23 cellular contexts compared by ENCODE assay signal in the genomic region with DNA sequence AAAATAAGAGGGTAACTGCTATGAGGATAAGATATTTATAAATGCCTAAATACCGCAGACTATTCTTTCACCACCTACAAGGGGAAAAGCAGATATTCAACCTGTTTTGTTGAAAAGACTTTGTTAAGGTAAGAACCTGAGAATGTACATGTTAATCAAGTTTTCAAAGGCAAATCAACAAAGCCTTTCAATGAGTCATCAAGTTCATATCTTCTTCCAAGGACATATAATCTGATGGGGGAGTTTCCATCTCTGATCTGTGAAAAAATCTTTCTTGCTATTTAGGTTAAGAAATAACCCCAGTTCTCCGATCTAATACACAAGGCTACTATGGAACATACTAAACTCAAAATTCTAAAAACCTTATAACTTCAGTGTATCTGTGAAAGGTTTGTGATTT. TPM values are rescaled to one million over a fixed set of nuclear protein-coding genes. Genes with fewer than 3 reads are reported as not detected.
DNase-seq lines count a peak whose midpoint lies in the region; ATAC-seq and TF ChIP-seq lines count a peak whose summit lies in the region.
"Had no signal": no experiment of that assay in that cellular context is flagged by ENCODE, and none has a peak within 500 bp of the region (broad histone marks: within the 10 kb centered on the region; RNA-seq: fewer than 3 reads in every experiment).

No MANE protein-coding gene starts in this region.

- H3K18ac ChIP-seq in mesenchymal stem cell (ENCODE audit: low read depth in 1 of 2, low read length in 2 of 2) = no peak overlapping the region

- H3K27ac Mint-ChIP-seq in MCF 10A (ENCODE audit: low read depth, unreplicated experiment) = no peak overlapping the region
- peak overlapping the region; percentile 4 for H3K27ac Mint-ChIP-seq in chondrocyte (ENCODE audit: unreplicated experiment)
- H3K27ac Mint-ChIP-seq: CD8-positive, alpha-beta T cell had no signal

- H3K4me3 Mint-ChIP-seq in MCF 10A (ENCODE audit: unreplicated experiment) (no peak overlapping the region), chondrocyte (ENCODE audit: unreplicated experiment) (no peak overlapping the region)
- H3K4me3 Mint-ChIP-seq: CD8-positive, alpha-beta T cell had no signal

- peak; percentile 9 for DNase-seq in mammary epithelial cell
- DNase-seq in MCF 10A (ENCODE audit: unreplicated experiment) = no peak
- no peak for DNase-seq in chondrocyte (ENCODE audit: low spot score)
- DNase-seq in mesenchymal stem cell = peak; percentile 5
- no peak for DNase-seq in mucosa of descending colon
- no peak for DNase-seq in occipital lobe (lab: John Stamatoyannopoulos, UW)
- DNase-seq in NCI-H1417 (lab: John Stamatoyannopoulos, UW) = no peak
- DNase-seq in NCI-H510A (lab: John Stamatoyannopoulos, UW) = no peak
- DNase-seq: 8988T; AML-193; C1 segment of cervical spinal cord; CD8-positive, alpha-beta T cell; GOT3; Kasumi-1; MG63; NCI-H1048; NCI-H1436; NCI-H187 treated with DMSO at 0.1 percent for 48 hours; NCI-H2107; NCI-H774; NK-92 treated with Interleukin-12 subunit alpha and Interleukin-12 subunit beta, amount 100 ng/mL, for 24 hours; SIG-M5 had no signal

- H3K4me1 ChIP-seq in mammary epithelial cell (ENCODE audit: insufficient read depth, low read length) = no peaks in the 10 kb centered on the region
- H3K4me1 ChIP-seq in mesenchymal stem cell (ENCODE audit: control insufficient read depth, insufficient read depth, low read depth, low read length) = no peaks in the 10 kb centered on the region
- no peaks in the 10 kb centered on the region for H3K4me1 ChIP-seq in mucosa of descending colon (ENCODE audit: low read depth)

- H4K20me1 ChIP-seq in mammary epithelial cell (ENCODE audit: insufficient read depth, low read length) = no peaks in the 10 kb centered on the region

- H2AK5ac ChIP-seq in mesenchymal stem cell (ENCODE audit: low read length, severe bottlenecking) = no peak overlapping the region

- H3K4ac ChIP-seq in mesenchymal stem cell (ENCODE audit: low read depth in 1 of 2, low read length in 2 of 2) = no peak overlapping the region

- intact Hi-C loops in mammary epithelial cell (cut with micrococcal nuclease) (no loop called here), MCF 10A (cut with micrococcal nuclease) (no loop called here), mucosa of descending colon (cut with DNase I, micrococcal nuclease) (no loop called here)

- H4K8ac ChIP-seq in mesenchymal stem cell (ENCODE audit: low read length) = no peak overlapping the region

- WGBS in mammary epithelial cell (ENCODE audit: low coverage, missing lambda C conversion rate) = 100% methylated on average over 2 of the region's 2 CpGs
- WGBS in mesenchymal stem cell = no CpG with 5 or more reads among the region's 2 CpGs

- H2AFZ ChIP-seq in mammary epithelial cell (ENCODE audit: low read depth, low read length) (no peak overlapping the region), mesenchymal stem cell (ENCODE audit: low read depth, low read length) (no peak overlapping the region)

- no peak overlapping the region for H2BK5ac ChIP-seq in mesenchymal stem cell (ENCODE audit: low read depth, low read length, poor library complexity, severe bottlenecking)

- no peak overlapping the region for H2BK120ac ChIP-seq in mesenchymal stem cell (ENCODE audit: low read depth, low read length)

- no peaks in the 10 kb centered on the region for H3K27me3 ChIP-seq in mammary epithelial cell (ENCODE audit: insufficient read depth, low read length)
- H3K27me3 ChIP-seq in mesenchymal stem cell (ENCODE audit: control insufficient read depth in 1 of 2, insufficient read depth in 1 of 2, low read length in 2 of 2) = no peaks in the 10 kb centered on the region
- H3K27me3 ChIP-seq: MG63 had no signal

- H3K4me3 ChIP-seq in mammary epithelial cell (replicated peaks in 1 of 3; ENCODE audit: insufficient read depth in 1 of 3, low read depth in 2 of 3, low read length in 3 of 3) (no peak overlapping the region), mesenchymal stem cell (ENCODE audit: insufficient read depth in 1 of 2, low read depth in 1 of 2, low read length in 2 of 2) (no peak overlapping the region), mucosa of descending colon (no peak overlapping the region)
- H3K4me3 ChIP-seq: MG63 had no signal

- no peaks in the 10 kb centered on the region for H3K79me2 ChIP-seq in mammary epithelial cell (ENCODE audit: insufficient read depth, low read length)

- in situ Hi-C loops in mammary epithelial cell (cut with MboI; ENCODE audit: low sequenced_read_pairs in 2 of 2) = no loop called here

- POLR2A ChIA-PET in MCF 10A (lab: Yijun Ruan, JAX) = interaction anchor here (1.2 kb wide), 1 partner anchor 17 kb away, joined by 7 read pairs; no protein-coding TSS in a partner anchor

- no peak overlapping the region for H3K23ac ChIP-seq in mesenchymal stem cell (ENCODE audit: low read length in 2 of 2)

- H3K36me3 ChIP-seq in mammary epithelial cell (ENCODE audit: insufficient read depth, low read length) = no peaks in the 10 kb centered on the region
- H3K36me3 ChIP-seq in mesenchymal stem cell (ENCODE audit: control insufficient read depth in 1 of 2, insufficient read depth in 2 of 2, low read depth in 1 of 2, low read length in 2 of 2) = no peaks in the 10 kb centered on the region
- H3K36me3 ChIP-seq in mucosa of descending colon (ENCODE audit: low read depth) = no peaks in the 10 kb centered on the region
- H3K36me3 ChIP-seq: MG63 had no signal

- peaks cover 26% of the 10 kb centered on the region for H3K4me1 Mint-ChIP-seq in MCF 10A (ENCODE audit: insufficient read depth, unreplicated experiment)
- H3K4me1 Mint-ChIP-seq in chondrocyte (ENCODE audit: low read depth) = peaks cover 37% of the 10 kb centered on the region

- dilution Hi-C loops in mammary epithelial cell (cut with HindIII; ENCODE audit: low sequenced_read_pairs) = no loop called here

- no peak overlapping the region for H2BK12ac ChIP-seq in mesenchymal stem cell (ENCODE audit: low read length in 2 of 2)

- H3K27ac ChIP-seq in mammary epithelial cell (ENCODE audit: insufficient read depth, low read depth, low read length) = no peak overlapping the region
- H3K27ac ChIP-seq in mesenchymal stem cell (ENCODE audit: low read length, poor library complexity, severe bottlenecking) = no peak overlapping the region

- H3K27me3 Mint-ChIP-seq in MCF 10A (ENCODE audit: insufficient read depth, unreplicated experiment) (no peaks in the 10 kb centered on the region), chondrocyte (ENCODE audit: low read depth) (no peaks in the 10 kb centered on the region)

- no peaks in the 10 kb centered on the region for H3K9me3 ChIP-seq in mammary epithelial cell (replicated peaks; ENCODE audit: insufficient read depth, low read length)
- no peaks in the 10 kb centered on the region for H3K9me3 ChIP-seq in mesenchymal stem cell (ENCODE audit: control insufficient read depth, low read length)
- no peaks in the 10 kb centered on the region for H3K9me3 ChIP-seq in mucosa of descending colon
- H3K9me3 ChIP-seq: MG63 had no signal

- H3K9me3 Mint-ChIP-seq in MCF 10A (ENCODE audit: unreplicated experiment) (no peaks in the 10 kb centered on the region), chondrocyte (ENCODE audit: low read depth) (peaks cover 3% of the 10 kb centered on the region)
- H3K9me3 Mint-ChIP-seq: CD8-positive, alpha-beta T cell had no signal

- no peak for ATAC-seq in mucosa of descending colon
- ATAC-seq: CD8-positive, alpha-beta T cell; Panc1 had no signal

- CTCF ChIA-PET in mammary epithelial cell (lab: Charles Lee; ENCODE audit: low non-redundant PET) (no interaction called here), MCF 10A (lab: Yijun Ruan, JAX) (no interaction called here)

- H3K79me1 ChIP-seq in mesenchymal stem cell (replicated peaks; ENCODE audit: low read length, poor library complexity, severe bottlenecking) = no peaks in the 10 kb centered on the region

- H2BK15ac ChIP-seq in mesenchymal stem cell (ENCODE audit: low read depth, poor library complexity, severe bottlenecking) = no peak overlapping the region

- H3K4me2 ChIP-seq in mammary epithelial cell (ENCODE audit: insufficient read depth, low read depth, low read length) (no peak overlapping the region), mesenchymal stem cell (ENCODE audit: low read length, poor library complexity, severe bottlenecking) (no peak overlapping the region)

- TF ChIP-seq CTCF in mammary epithelial cell (conservative IDR thresholded peaks at IDR 0.05 in 1 of 2, IDR thresholded peaks at IDR 0.05 in 1 of 2; ENCODE audit: extremely low read depth in 1 of 2, insufficient read depth in 1 of 2, low read depth in 1 of 2, low read length in 2 of 2) (no peak), MCF 10A (IDR thresholded peaks at IDR 0.05; ENCODE audit: unreplicated experiment) (no peak), chondrocyte (IDR thresholded peaks at IDR 0.05) (no peak), mucosa of descending colon (IDR thresholded peaks at IDR 0.05) (no peak)

- H3K9ac ChIP-seq in mammary epithelial cell (ENCODE audit: insufficient read depth, low read length) (no peak overlapping the region), mesenchymal stem cell (ENCODE audit: low read length) (no peak overlapping the region)

- H4K91ac ChIP-seq in mesenchymal stem cell (ENCODE audit: low read length) = no peak overlapping the region

- H3K36me3 Mint-ChIP-seq in MCF 10A (ENCODE audit: insufficient read depth, unreplicated experiment) (no peaks in the 10 kb centered on the region), chondrocyte (ENCODE audit: low read depth) (peaks cover 1% of the 10 kb centered on the region)
- H3K36me3 Mint-ChIP-seq: CD8-positive, alpha-beta T cell had no signal

- BruUV-seq in mammary epithelial cell (replicated peaks; lab: Mats Ljungman, UMichigan) (no TSS peak), MCF 10A (replicated peaks; lab: Mats Ljungman, UMichigan) (no TSS peak)

- H3K14ac ChIP-seq in mesenchymal stem cell (ENCODE audit: low read length in 2 of 2) = no peak overlapping the region

RNA-seq across cellular contexts. Expression of gene ANLN, which starts 40.0 kb away (rescaled TPM):
- total RNA-seq in mammary epithelial cell (100 to 1,000 TPM in 1 of 2 donors, 1 to 10 TPM in 1; 7.7 to 113 TPM), MCF 10A (2022) (64.3 and 104 TPM in 2 replicates), chondrocyte (31.2 to 34.8 TPM (median 33.2 TPM) in 3 replicates), mucosa of descending colon (10 to 100 TPM in 1 of 3 donors, 1 to 10 TPM in 2; 3.8 to 23.7 (median 6.4) TPM), occipital lobe (30.9 TPM)
- polyA plus RNA-seq in mammary epithelial cell = 103 TPM
- polyA minus RNA-seq in mammary epithelial cell = 256 TPM
- polyA plus RNA-seq in mesenchymal stem cell (2013, experiment 1 of 2) = 18.8 TPM
- polyA plus RNA-seq in mesenchymal stem cell (2013, experiment 2 of 2) = 18.2 TPM

Comparison
In these comparisons a context has a peak if more than half of its experiments do, and no peak if none do; other contexts are left out.
1. DNase-seq: peak in mammary epithelial cell (single experiment) and mesenchymal stem cell (single experiment); none in MCF 10A (single experiment), chondrocyte (single experiment), mucosa of descending colon (0 of 3), occipital lobe (single experiment), NCI-H1417 (0 of 3) and NCI-H510A (single experiment).